ENCODE assay signal across 1 cellular context in the genomic region with DNA sequence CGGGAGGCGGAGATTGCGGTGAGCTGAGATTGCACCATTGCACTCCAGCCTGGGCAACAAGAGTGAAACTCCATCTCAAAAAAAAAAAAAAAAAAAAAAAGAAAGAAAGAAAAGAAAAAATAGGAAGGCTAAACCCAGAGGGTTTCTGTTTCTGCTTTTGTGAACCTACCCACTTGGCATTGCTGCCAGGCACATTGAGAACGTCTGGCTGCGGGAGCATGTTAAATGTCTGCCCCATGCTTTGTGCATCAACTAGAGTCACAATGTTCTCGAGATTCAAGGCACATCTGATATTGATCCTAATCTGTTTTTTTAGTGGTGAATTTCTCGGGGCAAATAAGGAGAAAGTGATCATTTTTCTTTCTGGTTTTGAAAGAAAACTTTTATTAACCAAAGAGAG.
TF ChIP-seq lines count a peak whose summit lies in the region.

No MANE protein-coding gene starts in this region.

TF ChIP-seq in HepG2, 621 proteins besides CTCF, POLR2A, EP300 and RAD21:
- TF ChIP-seq ESRRA (CRISPR knock-in tag; IDR thresholded peaks at IDR 0.05; ENCODE audit: low read depth) = no peak
- no peak for TF ChIP-seq ZNF317 (CRISPR knock-in tag; IDR thresholded peaks at IDR 0.05)
- TF ChIP-seq, protein P1, sequence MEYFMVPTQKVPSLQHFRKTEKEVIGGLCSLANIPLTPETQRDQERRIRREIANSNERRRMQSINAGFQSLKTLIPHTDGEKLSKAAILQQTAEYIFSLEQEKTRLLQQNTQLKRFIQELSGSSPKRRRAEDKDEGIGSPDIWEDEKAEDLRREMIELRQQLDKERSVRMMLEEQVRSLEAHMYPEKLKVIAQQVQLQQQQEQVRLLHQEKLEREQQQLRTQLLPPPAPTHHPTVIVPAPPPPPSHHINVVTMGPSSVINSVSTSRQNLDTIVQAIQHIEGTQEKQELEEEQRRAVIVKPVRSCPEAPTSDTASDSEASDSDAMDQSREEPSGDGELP (IDR thresholded peaks at IDR 0.05; ENCODE audit: borderline replicate concordance, low read depth) = no peak
- TF ChIP-seq ZNF3 (CRISPR knock-in tag; IDR thresholded peaks at IDR 0.05) = no peak
- no peak for TF ChIP-seq UBTF (CRISPR knock-in tag; IDR thresholded peaks at IDR 0.05)
- TF ChIP-seq ETV6 (CRISPR knock-in tag; conservative IDR thresholded peaks at IDR 0.05) = no peak
- TF ChIP-seq MIER3 (CRISPR knock-in tag; IDR thresholded peaks at IDR 0.05; ENCODE audit: borderline replicate concordance) = no peak
- TF ChIP-seq SMYD3 (CRISPR knock-in tag; IDR thresholded peaks at IDR 0.05) = no peak
- TF ChIP-seq RFX1 (IDR thresholded peaks at IDR 0.05) = no peak
- TF ChIP-seq RERE (CRISPR knock-in tag; IDR thresholded peaks at IDR 0.05; ENCODE audit: low read depth) = no peak
- TF ChIP-seq, protein P2, sequence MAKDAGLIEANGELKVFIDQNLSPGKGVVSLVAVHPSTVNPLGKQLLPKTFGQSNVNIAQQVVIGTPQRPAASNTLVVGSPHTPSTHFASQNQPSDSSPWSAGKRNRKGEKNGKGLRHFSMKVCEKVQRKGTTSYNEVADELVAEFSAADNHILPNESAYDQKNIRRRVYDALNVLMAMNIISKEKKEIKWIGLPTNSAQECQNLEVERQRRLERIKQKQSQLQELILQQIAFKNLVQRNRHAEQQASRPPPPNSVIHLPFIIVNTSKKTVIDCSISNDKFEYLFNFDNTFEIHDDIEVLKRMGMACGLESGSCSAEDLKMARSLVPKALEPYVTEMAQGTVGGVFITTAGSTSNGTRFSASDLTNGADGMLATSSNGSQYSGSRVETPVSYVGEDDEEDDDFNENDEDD (CRISPR knock-in tag; IDR thresholded peaks at IDR 0.05; ENCODE audit: borderline replicate concordance) = no peak
- no peak for TF ChIP-seq TOE1 (CRISPR knock-in tag; IDR thresholded peaks at IDR 0.05)
- no peak for TF ChIP-seq ZNF670 (CRISPR knock-in tag; IDR thresholded peaks at IDR 0.05; ENCODE audit: borderline replicate concordance)
TF ChIP-seq in HepG2: peak in this region for 0.
